ENCODE assay signal across 1 cellular context in the genomic region with DNA sequence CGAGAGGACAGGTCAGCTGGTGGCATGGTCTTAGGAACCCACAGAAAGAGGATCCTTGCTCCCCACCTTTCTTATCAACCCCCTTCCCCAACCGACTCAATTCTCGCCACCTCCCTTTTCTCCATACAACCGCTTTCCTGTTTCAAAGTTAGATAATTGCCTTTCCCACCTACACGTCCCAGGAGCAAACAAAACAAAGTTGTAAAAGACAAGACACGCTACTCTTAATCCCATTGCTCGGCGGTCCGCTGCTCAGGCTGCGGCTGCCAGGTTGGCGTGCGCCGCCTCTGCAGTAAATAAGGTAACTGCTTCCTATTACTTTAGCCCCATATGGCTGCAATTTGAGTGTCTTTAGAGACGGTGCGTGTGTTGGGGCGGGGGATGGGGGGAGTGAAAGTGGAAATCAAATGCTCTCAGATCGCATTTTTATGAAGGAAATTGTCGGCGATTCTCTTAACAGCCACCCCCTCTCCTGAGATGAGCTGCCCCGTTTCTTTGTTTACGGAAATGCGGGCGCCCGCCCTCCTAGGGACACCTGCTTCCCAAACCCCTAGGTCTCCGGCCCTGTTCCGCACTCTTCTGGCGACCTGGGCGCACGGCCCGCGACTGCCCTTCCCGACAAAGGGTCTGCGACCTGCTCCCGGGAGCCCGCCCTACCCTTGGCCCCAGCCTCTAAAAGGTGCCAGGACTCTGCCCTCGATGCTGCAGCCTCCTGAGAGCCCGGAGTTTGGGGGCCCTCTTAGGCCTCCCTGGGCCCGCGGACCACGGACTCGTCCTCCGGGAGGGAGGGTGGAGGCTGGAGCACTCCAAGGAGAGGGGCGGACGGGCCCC.
A peak's percentile ranks its signal among the peaks of the same experiment; 100 is the strongest.
TF ChIP-seq lines count a peak whose summit lies in the region.

No MANE protein-coding gene starts in this region.

TF ChIP-seq in HepG2, 621 proteins besides CTCF, POLR2A, EP300 and RAD21 (continued from another document and continues in another):
- TF ChIP-seq ZNF646 (CRISPR knock-in tag; IDR thresholded peaks at IDR 0.05) (no peak), RFXAP (CRISPR knock-in tag; IDR thresholded peaks at IDR 0.05; ENCODE audit: borderline replicate concordance) (no peak; the same call in 1 of the 2 replicates), ZNF768 (CRISPR knock-in tag; IDR thresholded peaks at IDR 0.05) (no peak), PCBP1 (IDR thresholded peaks at IDR 0.05; ENCODE audit: borderline replicate concordance, low read depth, low read length) (peak; percentile 64; the same call in 1 of the 2 replicates), ZBTB21 (CRISPR knock-in tag; IDR thresholded peaks at IDR 0.05) (no peak), SRSF4 (IDR thresholded peaks at IDR 0.05; ENCODE audit: low read depth, low read length, poor library complexity, severe bottlenecking) (no peak), ZZZ3 (CRISPR knock-in tag; IDR thresholded peaks at IDR 0.05; ENCODE audit: borderline replicate concordance) (no peak), GATA4 (IDR thresholded peaks at IDR 0.05; ENCODE audit: borderline replicate concordance, low read depth) (no peak), ZNF576 (CRISPR knock-in tag; IDR thresholded peaks at IDR 0.05) (no peak), NCOA1 (CRISPR knock-in tag; IDR thresholded peaks at IDR 0.05) (0 out of 2 replicates have a peak, but pooled peaks have one; percentile 19), MTF2 (CRISPR knock-in tag; IDR thresholded peaks at IDR 0.05; ENCODE audit: borderline replicate concordance) (no peak), ZNF17 (CRISPR knock-in tag; IDR thresholded peaks at IDR 0.05) (no peak), ZNF253 (CRISPR knock-in tag; IDR thresholded peaks at IDR 0.05; ENCODE audit: borderline replicate concordance) (no peak), IKZF4 (CRISPR knock-in tag; IDR thresholded peaks at IDR 0.05; ENCODE audit: borderline replicate concordance, low read depth, not compliant biosample characterization) (peak; percentile 87), ZNF543 (CRISPR knock-in tag; IDR thresholded peaks at IDR 0.05) (no peak), ZNF496 (CRISPR knock-in tag; IDR thresholded peaks at IDR 0.05; ENCODE audit: insufficient replicate concordance) (no peak), KLF15 (CRISPR knock-in tag; IDR thresholded peaks at IDR 0.05; ENCODE audit: borderline replicate concordance) (no peak), HNF4G (IDR thresholded peaks at IDR 0.05; ENCODE audit: borderline replicate concordance, low read depth, low read length) (no peak), HNF4G (CRISPR knock-in tag; IDR thresholded peaks at IDR 0.05; ENCODE audit: borderline replicate concordance, low read depth) (no peak), ZSCAN21 (CRISPR knock-in tag; IDR thresholded peaks at IDR 0.05; ENCODE audit: borderline replicate concordance) (0 out of 2 replicates have a peak, but pooled peaks have one; percentile 39), HOXA9 (CRISPR knock-in tag; IDR thresholded peaks at IDR 0.05; ENCODE audit: borderline replicate concordance) (no peak), TCF7L2 (IDR thresholded peaks at IDR 0.05; ENCODE audit: low read depth, low read length) (no peak), ZNF274 (CRISPR knock-in tag; IDR thresholded peaks at IDR 0.05) (0 out of 2 replicates have a peak, but pooled peaks have one; percentile 76), TOPORS (CRISPR knock-in tag; IDR thresholded peaks at IDR 0.05) (no peak), ZNF501 (CRISPR knock-in tag; IDR thresholded peaks at IDR 0.05) (peak; percentile 96)
- TF ChIP-seq, protein P1, sequence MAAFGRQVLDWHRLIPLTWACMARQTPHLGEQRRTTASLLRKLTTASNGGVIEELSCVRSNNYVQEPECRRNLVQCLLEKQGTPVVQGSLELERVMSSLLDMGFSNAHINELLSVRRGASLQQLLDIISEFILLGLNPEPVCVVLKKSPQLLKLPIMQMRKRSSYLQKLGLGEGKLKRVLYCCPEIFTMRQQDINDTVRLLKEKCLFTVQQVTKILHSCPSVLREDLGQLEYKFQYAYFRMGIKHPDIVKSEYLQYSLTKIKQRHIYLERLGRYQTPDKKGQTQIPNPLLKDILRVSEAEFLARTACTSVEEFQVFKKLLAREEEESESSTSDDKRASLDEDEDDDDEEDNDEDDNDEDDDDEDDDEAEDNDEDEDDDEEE (CRISPR knock-in tag; IDR thresholded peaks at IDR 0.05) = peak; percentile 18
- TF ChIP-seq, protein P2, sequence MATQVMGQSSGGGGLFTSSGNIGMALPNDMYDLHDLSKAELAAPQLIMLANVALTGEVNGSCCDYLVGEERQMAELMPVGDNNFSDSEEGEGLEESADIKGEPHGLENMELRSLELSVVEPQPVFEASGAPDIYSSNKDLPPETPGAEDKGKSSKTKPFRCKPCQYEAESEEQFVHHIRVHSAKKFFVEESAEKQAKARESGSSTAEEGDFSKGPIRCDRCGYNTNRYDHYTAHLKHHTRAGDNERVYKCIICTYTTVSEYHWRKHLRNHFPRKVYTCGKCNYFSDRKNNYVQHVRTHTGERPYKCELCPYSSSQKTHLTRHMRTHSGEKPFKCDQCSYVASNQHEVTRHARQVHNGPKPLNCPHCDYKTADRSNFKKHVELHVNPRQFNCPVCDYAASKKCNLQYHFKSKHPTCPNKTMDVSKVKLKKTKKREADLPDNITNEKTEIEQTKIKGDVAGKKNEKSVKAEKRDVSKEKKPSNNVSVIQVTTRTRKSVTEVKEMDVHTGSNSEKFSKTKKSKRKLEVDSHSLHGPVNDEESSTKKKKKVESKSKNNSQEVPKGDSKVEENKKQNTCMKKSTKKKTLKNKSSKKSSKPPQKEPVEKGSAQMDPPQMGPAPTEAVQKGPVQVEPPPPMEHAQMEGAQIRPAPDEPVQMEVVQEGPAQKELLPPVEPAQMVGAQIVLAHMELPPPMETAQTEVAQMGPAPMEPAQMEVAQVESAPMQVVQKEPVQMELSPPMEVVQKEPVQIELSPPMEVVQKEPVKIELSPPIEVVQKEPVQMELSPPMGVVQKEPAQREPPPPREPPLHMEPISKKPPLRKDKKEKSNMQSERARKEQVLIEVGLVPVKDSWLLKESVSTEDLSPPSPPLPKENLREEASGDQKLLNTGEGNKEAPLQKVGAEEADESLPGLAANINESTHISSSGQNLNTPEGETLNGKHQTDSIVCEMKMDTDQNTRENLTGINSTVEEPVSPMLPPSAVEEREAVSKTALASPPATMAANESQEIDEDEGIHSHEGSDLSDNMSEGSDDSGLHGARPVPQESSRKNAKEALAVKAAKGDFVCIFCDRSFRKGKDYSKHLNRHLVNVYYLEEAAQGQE (IDR thresholded peaks at IDR 0.05; ENCODE audit: borderline replicate concordance in 1 of 2, low read depth in 1 of 2, low read length in 2 of 2) = no peak
- TF ChIP-seq, protein P3, sequence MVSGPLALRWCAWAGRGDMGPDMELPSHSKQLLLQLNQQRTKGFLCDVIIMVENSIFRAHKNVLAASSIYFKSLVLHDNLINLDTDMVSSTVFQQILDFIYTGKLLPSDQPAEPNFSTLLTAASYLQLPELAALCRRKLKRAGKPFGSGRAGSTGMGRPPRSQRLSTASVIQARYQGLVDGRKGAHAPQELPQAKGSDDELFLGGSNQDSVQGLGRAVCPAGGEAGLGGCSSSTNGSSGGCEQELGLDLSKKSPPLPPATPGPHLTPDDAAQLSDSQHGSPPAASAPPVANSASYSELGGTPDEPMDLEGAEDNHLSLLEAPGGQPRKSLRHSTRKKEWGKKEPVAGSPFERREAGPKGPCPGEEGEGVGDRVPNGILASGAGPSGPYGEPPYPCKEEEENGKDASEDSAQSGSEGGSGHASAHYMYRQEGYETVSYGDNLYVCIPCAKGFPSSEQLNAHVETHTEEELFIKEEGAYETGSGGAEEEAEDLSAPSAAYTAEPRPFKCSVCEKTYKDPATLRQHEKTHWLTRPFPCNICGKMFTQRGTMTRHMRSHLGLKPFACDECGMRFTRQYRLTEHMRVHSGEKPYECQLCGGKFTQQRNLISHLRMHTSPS (CRISPR knock-in tag; IDR thresholded peaks at IDR 0.05; ENCODE audit: low read depth) = 0 out of 2 replicates have a peak, but pooled peaks have one; percentile 44
- TF ChIP-seq, protein P4, sequence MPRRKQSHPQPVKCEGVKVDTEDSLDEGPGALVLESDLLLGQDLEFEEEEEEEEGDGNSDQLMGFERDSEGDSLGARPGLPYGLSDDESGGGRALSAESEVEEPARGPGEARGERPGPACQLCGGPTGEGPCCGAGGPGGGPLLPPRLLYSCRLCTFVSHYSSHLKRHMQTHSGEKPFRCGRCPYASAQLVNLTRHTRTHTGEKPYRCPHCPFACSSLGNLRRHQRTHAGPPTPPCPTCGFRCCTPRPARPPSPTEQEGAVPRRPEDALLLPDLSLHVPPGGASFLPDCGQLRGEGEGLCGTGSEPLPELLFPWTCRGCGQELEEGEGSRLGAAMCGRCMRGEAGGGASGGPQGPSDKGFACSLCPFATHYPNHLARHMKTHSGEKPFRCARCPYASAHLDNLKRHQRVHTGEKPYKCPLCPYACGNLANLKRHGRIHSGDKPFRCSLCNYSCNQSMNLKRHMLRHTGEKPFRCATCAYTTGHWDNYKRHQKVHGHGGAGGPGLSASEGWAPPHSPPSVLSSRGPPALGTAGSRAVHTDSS (CRISPR knock-in tag; conservative IDR thresholded peaks at IDR 0.05) = no peak
- TF ChIP-seq, protein P5, sequence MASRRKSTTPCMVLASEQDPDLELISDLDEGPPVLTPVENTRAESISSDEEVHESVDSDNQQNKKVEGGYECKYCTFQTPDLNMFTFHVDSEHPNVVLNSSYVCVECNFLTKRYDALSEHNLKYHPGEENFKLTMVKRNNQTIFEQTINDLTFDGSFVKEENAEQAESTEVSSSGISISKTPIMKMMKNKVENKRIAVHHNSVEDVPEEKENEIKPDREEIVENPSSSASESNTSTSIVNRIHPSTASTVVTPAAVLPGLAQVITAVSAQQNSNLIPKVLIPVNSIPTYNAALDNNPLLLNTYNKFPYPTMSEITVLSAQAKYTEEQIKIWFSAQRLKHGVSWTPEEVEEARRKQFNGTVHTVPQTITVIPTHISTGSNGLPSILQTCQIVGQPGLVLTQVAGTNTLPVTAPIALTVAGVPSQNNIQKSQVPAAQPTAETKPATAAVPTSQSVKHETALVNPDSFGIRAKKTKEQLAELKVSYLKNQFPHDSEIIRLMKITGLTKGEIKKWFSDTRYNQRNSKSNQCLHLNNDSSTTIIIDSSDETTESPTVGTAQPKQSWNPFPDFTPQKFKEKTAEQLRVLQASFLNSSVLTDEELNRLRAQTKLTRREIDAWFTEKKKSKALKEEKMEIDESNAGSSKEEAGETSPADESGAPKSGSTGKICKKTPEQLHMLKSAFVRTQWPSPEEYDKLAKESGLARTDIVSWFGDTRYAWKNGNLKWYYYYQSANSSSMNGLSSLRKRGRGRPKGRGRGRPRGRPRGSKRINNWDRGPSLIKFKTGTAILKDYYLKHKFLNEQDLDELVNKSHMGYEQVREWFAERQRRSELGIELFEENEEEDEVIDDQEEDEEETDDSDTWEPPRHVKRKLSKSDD (CRISPR knock-in tag; IDR thresholded peaks at IDR 0.05; ENCODE audit: low read depth) = no peak
- TF ChIP-seq, protein P6, sequence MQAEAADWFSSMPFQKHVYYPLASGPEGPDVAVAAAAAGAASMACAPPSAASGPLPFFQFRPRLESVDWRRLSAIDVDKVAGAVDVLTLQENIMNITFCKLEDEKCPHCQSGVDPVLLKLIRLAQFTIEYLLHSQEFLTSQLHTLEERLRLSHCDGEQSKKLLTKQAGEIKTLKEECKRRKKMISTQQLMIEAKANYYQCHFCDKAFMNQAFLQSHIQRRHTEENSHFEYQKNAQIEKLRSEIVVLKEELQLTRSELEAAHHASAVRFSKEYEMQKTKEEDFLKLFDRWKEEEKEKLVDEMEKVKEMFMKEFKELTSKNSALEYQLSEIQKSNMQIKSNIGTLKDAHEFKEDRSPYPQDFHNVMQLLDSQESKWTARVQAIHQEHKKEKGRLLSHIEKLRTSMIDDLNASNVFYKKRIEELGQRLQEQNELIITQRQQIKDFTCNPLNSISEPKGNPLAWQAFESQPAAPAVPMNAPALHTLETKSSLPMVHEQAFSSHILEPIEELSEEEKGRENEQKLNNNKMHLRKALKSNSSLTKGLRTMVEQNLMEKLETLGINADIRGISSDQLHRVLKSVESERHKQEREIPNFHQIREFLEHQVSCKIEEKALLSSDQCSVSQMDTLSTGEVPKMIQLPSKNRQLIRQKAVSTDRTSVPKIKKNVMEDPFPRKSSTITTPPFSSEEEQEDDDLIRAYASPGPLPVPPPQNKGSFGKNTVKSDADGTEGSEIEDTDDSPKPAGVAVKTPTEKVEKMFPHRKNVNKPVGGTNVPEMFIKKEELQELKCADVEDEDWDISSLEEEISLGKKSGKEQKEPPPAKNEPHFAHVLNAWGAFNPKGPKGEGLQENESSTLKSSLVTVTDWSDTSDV (CRISPR knock-in tag; IDR thresholded peaks at IDR 0.05) = no peak
